ENCODE assay signal across 8 cellular contexts in the genomic region with DNA sequence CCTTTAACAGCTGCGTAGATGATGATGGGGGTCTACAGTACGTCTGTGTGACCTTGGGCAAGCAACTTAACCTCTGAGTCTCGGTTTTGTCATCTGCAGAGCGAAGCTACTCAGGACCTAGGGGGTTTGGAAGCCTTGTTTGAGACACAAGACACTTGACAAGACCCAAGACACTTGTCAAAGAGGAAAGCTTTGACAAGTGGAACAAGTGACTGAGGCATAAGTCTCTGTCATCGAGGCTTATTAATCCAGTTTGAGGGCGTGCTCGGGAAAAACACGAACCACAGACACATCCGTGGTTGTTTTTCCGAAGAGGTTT. TPM values are rescaled to one million over a fixed set of nuclear protein-coding genes. Genes with fewer than 3 reads are reported as not detected.
DNase-seq lines count a peak whose midpoint lies in the region; FAIRE-seq and TF ChIP-seq lines count a peak whose summit lies in the region.

No MANE protein-coding gene starts in this region.

- H3K36me3 ChIP-seq in Caco-2 (ENCODE audit: control insufficient read depth, insufficient read depth, low read length) = no peaks in the 10 kb centered on the region; the same call in 1 of the 2 replicates
- no peaks in the 10 kb centered on the region for H3K36me3 ChIP-seq in endothelial cell of umbilical vein (ENCODE audit: control insufficient read depth in 2 of 2, extremely low read depth in 1 of 2, insufficient read depth in 2 of 2, low read length in 2 of 2)
- no peaks in the 10 kb centered on the region for H3K36me3 ChIP-seq in ovary

- H3K36me3 Mint-ChIP-seq in Caco-2 (ENCODE audit: insufficient read depth, unreplicated experiment) = peaks cover 13% of the 10 kb centered on the region

- H4K20me1 ChIP-seq in endothelial cell of umbilical vein (replicated peaks; ENCODE audit: control insufficient read depth, extremely low read depth, insufficient read depth, low read length) = no peaks in the 10 kb centered on the region

- TSS peak; percentile 85 for BruUV-seq in Caco-2 (replicated peaks; lab: Mats Ljungman, UMichigan)
- no TSS peak for BruUV-seq in endothelial cell of umbilical vein (replicated peaks; lab: Mats Ljungman, UMichigan)

- intact Hi-C loops in Caco-2 (cut with micrococcal nuclease; ENCODE audit: unreplicated experiment) (loop anchor here (1.0 to 5.0 kb wide), 4 partner anchors 9 to 162 kb away; no protein-coding TSS in a partner anchor), endothelial cell of umbilical vein (cut with micrococcal nuclease) (loop anchor here (1.0 to 2.0 kb wide), 2 partner anchors 9 to 102 kb away; a partner anchor contains a TSS), ovary (cut with DNase I) (no loop called here), lower leg skin (cut with DNase I; ENCODE audit: low total_unique reads) (loop anchor here (1.0 kb wide), 1 partner anchor 86 kb away; no protein-coding TSS in a partner anchor)

- FAIRE-seq in endothelial cell of umbilical vein (lab: Jason Lieb, UNC) = no peak

- TF ChIP-seq EP300 in ovary (IDR thresholded peaks at IDR 0.05) = no peak

- H3K4me1 ChIP-seq in Caco-2 (peaks cover 12% of the 10 kb centered on the region), endothelial cell of umbilical vein (ENCODE audit: control insufficient read depth, extremely low read depth, insufficient read depth, low read length) (peaks cover 4% of the 10 kb centered on the region), ovary (ENCODE audit: insufficient read depth) (no peaks in the 10 kb centered on the region)

- no peaks in the 10 kb centered on the region for H3K79me2 ChIP-seq in endothelial cell of umbilical vein (ENCODE audit: control insufficient read depth, insufficient read depth, low read length)

- peak overlapping the region; percentile 2 for H3K4me2 ChIP-seq in endothelial cell of umbilical vein (ENCODE audit: insufficient read depth, low read length)

- peak overlapping the region; percentile 63 for H2AFZ ChIP-seq in endothelial cell of umbilical vein (ENCODE audit: low read depth, low read length)

- DNase-seq in Caco-2 (no peak), RWPE1 (ENCODE audit: low spot score) (no peak), endothelial cell of umbilical vein (ENCODE audit: low read depth, low spot score) (no peak), ovary (no peak), iPS-NIHi7 (ENCODE audit: extremely low spot score) (no peak), lower leg skin (ENCODE audit: low spot score in 2 of 2) (no peak), NCI-H69 (lab: John Stamatoyannopoulos, UW) (no peak), anterior cingulate cortex (lab: John Stamatoyannopoulos, UW) (no peak)

- H3K27me3 ChIP-seq in Caco-2 (replicated peaks; ENCODE audit: control insufficient read depth, insufficient read depth, low read length) = no peaks in the 10 kb centered on the region
- H3K27me3 ChIP-seq in endothelial cell of umbilical vein (ENCODE audit: control insufficient read depth in 2 of 2, insufficient read depth in 2 of 2, low read length in 2 of 2) = no peaks in the 10 kb centered on the region
- no peaks in the 10 kb centered on the region for H3K27me3 ChIP-seq in ovary

- H3K4me1 Mint-ChIP-seq in Caco-2 (ENCODE audit: low read depth, unreplicated experiment) = peaks cover 22% of the 10 kb centered on the region

- no peak overlapping the region for H3K9ac ChIP-seq in endothelial cell of umbilical vein (replicated peaks; ENCODE audit: extremely low read depth, insufficient read depth, low read length)

- dilution Hi-C loops in endothelial cell of umbilical vein (cut with MboI; ENCODE audit: extremely low pct_ligation_motif_present, low sequenced_read_pairs) = no loop called here

- CTCF ChIA-PET in Caco-2 (lab: Charles Lee) = interaction anchor here (0.6 to 1.9 kb wide), 12 partner anchors 9 to 1071 kb away, joined by 3 to 11 read pairs (median 4); a partner anchor contains a TSS
- CTCF ChIA-PET in RWPE1 (lab: Yijun Ruan, JAX) = interaction anchor here (1.3 kb wide), 1 partner anchor 17 kb away, joined by 5 read pairs; no protein-coding TSS in a partner anchor
- CTCF ChIA-PET in endothelial cell of umbilical vein (lab: Charles Lee) = interaction anchor here (1.2 to 3.2 kb wide), 5 partner anchors 9 to 63 kb away, joined by 4 to 23 read pairs (median 5); a partner anchor contains a TSS

- H3K27ac Mint-ChIP-seq in Caco-2 (ENCODE audit: unreplicated experiment) = peak overlapping the region; percentile 64

- WGBS in ovary, 3 donors = 9 to 18% (median 12%) methylated on average over 10 of the region's 10 CpGs
- 16 to 22% methylated on average over 10 of the region's 10 CpGs for WGBS in lower leg skin, 2 donors

- TF ChIP-seq POLR2A in endothelial cell of umbilical vein (IDR thresholded peaks at IDR 0.05; ENCODE audit: low read depth, low read length) (no peak), ovary (IDR thresholded peaks at IDR 0.05) (no peak), lower leg skin (IDR thresholded peaks at IDR 0.05) (no peak)

- H3K27me3 Mint-ChIP-seq in Caco-2 (ENCODE audit: insufficient read depth, unreplicated experiment) = no peaks in the 10 kb centered on the region

- H3K9me1 ChIP-seq in endothelial cell of umbilical vein (replicated peaks; ENCODE audit: control insufficient read depth, extremely low read depth, insufficient read depth, low read length) = no peaks in the 10 kb centered on the region

- POLR2A ChIA-PET in Caco-2 (lab: Charles Lee) (interaction anchor here (0.5 to 2.3 kb wide), 14 partner anchors 9 to 493 kb away, joined by 3 to 16 read pairs (median 8); a partner anchor contains a TSS), RWPE1 (lab: Yijun Ruan, JAX; ENCODE audit: low non-redundant PET) (interaction anchor here (0.5 kb wide), 1 partner anchor 160 kb away, joined by 3 read pairs; no protein-coding TSS in a partner anchor), endothelial cell of umbilical vein (lab: Charles Lee) (no interaction called here)

- H3K27ac ChIP-seq in RWPE1 = peak overlapping the region; percentile 81
- no peak overlapping the region for H3K27ac ChIP-seq in endothelial cell of umbilical vein (ENCODE audit: insufficient read depth, low read depth, low read length)
- peak overlapping the region in 1 of 2 donors; percentile 73 for H3K27ac ChIP-seq in ovary

- H3K4me3 Mint-ChIP-seq in Caco-2 (ENCODE audit: unreplicated experiment) = peak overlapping the region; percentile 77

- H3K9me3 ChIP-seq in Caco-2 = no peaks in the 10 kb centered on the region
- H3K9me3 ChIP-seq in endothelial cell of umbilical vein (replicated peaks; ENCODE audit: control insufficient read depth, insufficient read depth, low read length) = no peaks in the 10 kb centered on the region
- H3K9me3 ChIP-seq in ovary = no peaks in the 10 kb centered on the region

- no peaks in the 10 kb centered on the region for H3K9me3 Mint-ChIP-seq in Caco-2 (ENCODE audit: unreplicated experiment)

- TF ChIP-seq CTCF in Caco-2 (IDR thresholded peaks at IDR 0.05; ENCODE audit: insufficient read depth in 1 of 2, low read depth in 1 of 2, low read length in 1 of 2, severe bottlenecking in 1 of 2, unreplicated experiment in 1 of 2) (no peak), RWPE1 (conservative IDR thresholded peaks at IDR 0.05; ENCODE audit: low read depth) (no peak), endothelial cell of umbilical vein (IDR thresholded peaks at IDR 0.05; ENCODE audit: extremely low read depth in 1 of 2, insufficient read depth in 1 of 2, low read depth in 1 of 2, low read length in 2 of 2) (no peak), ovary (IDR thresholded peaks at IDR 0.05) (no peak), lower leg skin (IDR thresholded peaks at IDR 0.05) (no peak)

- H3K4me3 ChIP-seq in Caco-2 (ENCODE audit: low read depth, low read length) (peak overlapping the region; percentile 44), endothelial cell of umbilical vein (replicated peaks in 1 of 3; ENCODE audit: insufficient read depth in 1 of 3, low read depth in 1 of 3, low read length in 3 of 3) (peak overlapping the region in 1 of 3 experiments; percentile 7), ovary (peak overlapping the region; percentile 18), lower leg skin (ENCODE audit: low read depth, poor library complexity, severe bottlenecking) (no peak overlapping the region)

TF ChIP-seq in endothelial cell of umbilical vein, 7 proteins besides CTCF, POLR2A, EP300 and RAD21 (continues in another document):
- TF ChIP-seq FOS (IDR thresholded peaks at IDR 0.05; ENCODE audit: borderline replicate concordance, insufficient read depth, low read length) = no peak
- no peak for TF ChIP-seq POLR2AphosphoS5 (IDR thresholded peaks at IDR 0.05; ENCODE audit: insufficient read depth, low read depth, low read length)
- no peak for TF ChIP-seq EZH2 (IDR thresholded peaks at IDR 0.05; ENCODE audit: borderline replicate concordance, low read depth, low read length, severe bottlenecking)
- TF ChIP-seq, protein P1, sequence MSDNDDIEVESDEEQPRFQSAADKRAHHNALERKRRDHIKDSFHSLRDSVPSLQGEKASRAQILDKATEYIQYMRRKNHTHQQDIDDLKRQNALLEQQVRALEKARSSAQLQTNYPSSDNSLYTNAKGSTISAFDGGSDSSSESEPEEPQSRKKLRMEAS (IDR thresholded peaks at IDR 0.05; ENCODE audit: insufficient read depth, insufficient read length) = no peak

RNA-seq across cellular contexts. Expression of a gene that starts 0.7 kb away (rescaled TPM):
- total RNA-seq in Caco-2 (2022) = 22.5 and 25.8 TPM in 2 replicates
- total RNA-seq in endothelial cell of umbilical vein = 15.6 and 17.5 TPM in 2 replicates
- polyA plus RNA-seq in endothelial cell of umbilical vein = 5.5 and 5.8 TPM in 2 replicates
- 3.9 and 4.1 TPM in 2 replicates for polyA plus RNA-seq in endothelial cell of umbilical vein (2011; cell fraction: cytosol; rRNA removed)
- polyA plus RNA-seq in endothelial cell of umbilical vein (2011; cell fraction: nucleus; rRNA removed) = 10.9 and 13.8 TPM in 2 replicates
- polyA plus RNA-seq in endothelial cell of umbilical vein (2012) = 5.4 and 10.6 TPM in 2 replicates
- polyA minus RNA-seq in endothelial cell of umbilical vein = 4.7 and 5.9 TPM in 2 replicates
- polyA minus RNA-seq in endothelial cell of umbilical vein (2011; cell fraction: cytosol; rRNA and poly(A)+ RNA removed) = 50.3 TPM
- 5.0 and 5.5 TPM in 2 replicates for polyA minus RNA-seq in endothelial cell of umbilical vein (2011; cell fraction: nucleus; rRNA and poly(A)+ RNA removed)
- 10 to 100 TPM in 5 of 7 donors, 1 to 10 TPM in 2; 7.5 to 27.5 (median 17.1) TPM for total RNA-seq in ovary
- polyA plus RNA-seq in ovary = 10 to 100 TPM in 1 of 2 donors, 1 to 10 TPM in 1; 4.2 to 14.7 TPM
- 10 to 100 TPM in 3 of 4 donors, 1 to 10 TPM in 1; 7.3 to 22.5 (median 17.4) TPM for total RNA-seq in lower leg skin

RNA-seq across cellular contexts. Expression of a gene that starts 16.2 kb away (rescaled TPM):
- total RNA-seq in Caco-2 (2022) (not detected in 2 replicates), endothelial cell of umbilical vein (not detected in 2 replicates), ovary (1 to 10 TPM in 1 of 7 donors, not detected in 6; 2.6 TPM), lower leg skin (not detected)
- polyA plus RNA-seq in endothelial cell of umbilical vein (not detected in 2 replicates), ovary (not detected)
- not detected in 2 replicates for polyA plus RNA-seq in endothelial cell of umbilical vein (2011; cell fraction: cytosol; rRNA removed)
- not detected in 2 replicates for polyA plus RNA-seq in endothelial cell of umbilical vein (2011; cell fraction: nucleus; rRNA removed)
- not detected in 2 replicates for polyA plus RNA-seq in endothelial cell of umbilical vein (2012)
- polyA minus RNA-seq in endothelial cell of umbilical vein = not detected in 2 replicates
- polyA minus RNA-seq in endothelial cell of umbilical vein (2011; cell fraction: cytosol; rRNA and poly(A)+ RNA removed) = 14.4 TPM
- polyA minus RNA-seq in endothelial cell of umbilical vein (2011; cell fraction: nucleus; rRNA and poly(A)+ RNA removed) = 0.38 TPM in 1 of 2 replicates, not detected in the other

Comparison
In these comparisons a context has a peak if more than half of its experiments do, and no peak if none do; other contexts are left out.
1. intact Hi-C loops: an anchor here in Caco-2 (1.0 to 5.0 kb wide), endothelial cell of umbilical vein (1.0 to 2.0 kb wide) and lower leg skin (1.0 kb wide); none called in ovary.